In the genomic region with DNA sequence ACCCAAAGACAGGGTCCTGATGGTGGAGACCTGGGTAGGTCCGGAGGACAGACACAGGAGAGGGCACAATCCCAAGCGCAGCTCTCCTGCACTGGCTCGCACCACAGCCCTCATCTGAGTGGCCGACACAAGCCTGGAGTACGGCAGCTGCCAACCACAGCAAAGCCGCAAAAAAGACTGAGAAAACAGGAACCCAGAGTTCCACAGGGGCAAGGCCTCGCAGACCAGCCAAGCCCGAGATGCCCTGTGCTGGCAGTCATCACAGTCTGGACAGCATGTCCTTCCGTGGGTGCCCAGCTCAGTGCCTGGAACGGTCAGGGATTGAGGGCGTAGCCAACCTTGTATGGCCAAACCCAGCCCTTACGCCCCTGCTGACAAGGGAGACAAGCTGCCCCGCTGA, we compare ENCODE assay signal across 15 cellular contexts. TPM values are rescaled to one million over a fixed set of nuclear protein-coding genes. Genes with fewer than 3 reads are reported as not detected.
A peak's percentile ranks its signal among the peaks of the same experiment; 100 is the strongest.
DNase-seq lines count a peak whose midpoint lies in the region; ATAC-seq and TF ChIP-seq lines count a peak whose summit lies in the region.
"Had no signal": no experiment of that assay in that cellular context is flagged by ENCODE, and none has a peak within 500 bp of the region (broad histone marks: within the 10 kb centered on the region; RNA-seq: fewer than 3 reads in every experiment).

No MANE protein-coding gene starts in this region.

- no peak overlapping the region for H2BK12ac ChIP-seq in mesenchymal stem cell (ENCODE audit: low read length in 2 of 2)

- H2BK5ac ChIP-seq in mesenchymal stem cell (ENCODE audit: low read depth, low read length, poor library complexity, severe bottlenecking) = no peak overlapping the region

- POLR2A ChIA-PET in activated naive CD8-positive, alpha-beta T cell treated with anti-CD3 and anti-CD28 coated beads, Interleukin-2, amount 10 ng/mL, durations not matched to agents 7 days and 5 days (lab: Charles Lee) = interaction anchor here (1.1 to 2.2 kb wide), 2 partner anchors 11 to 12 kb away, joined by 4 to 8 read pairs; partner anchors contain the start of gene ZBTB48

- no peak overlapping the region for H3K23ac ChIP-seq in mesenchymal stem cell (ENCODE audit: low read length in 2 of 2)

- peaks cover 78% of the 10 kb centered on the region for H3K4me1 Mint-ChIP-seq in stimulated activated naive CD8-positive, alpha-beta T cell treated with anti-CD3 and anti-CD28 coated beads, Interleukin-15, amount 100 ng/mL, for 72 hours
- peaks cover 19% of the 10 kb centered on the region for H3K4me1 Mint-ChIP-seq in activated naive CD8-positive, alpha-beta T cell treated with anti-CD3 and anti-CD28 coated beads, Interleukin-2, amount 10 ng/mL, durations not matched to agents 7 days and 5 days
- peaks cover 1% of the 10 kb centered on the region for H3K4me1 Mint-ChIP-seq in mesothelial cell of epicardium
- H3K4me1 Mint-ChIP-seq: WTC11 had no signal

- WGBS in aorta, 2 donors = 5 to 13% methylated on average over 13 of the region's 13 CpGs
- WGBS in mesenchymal stem cell = 97% methylated on average over 13 of the region's 13 CpGs

- no peak overlapping the region for H3K18ac ChIP-seq in mesenchymal stem cell (ENCODE audit: low read depth in 1 of 2, low read length in 2 of 2)

- H3K4me2 ChIP-seq in mesenchymal stem cell (ENCODE audit: low read length, poor library complexity, severe bottlenecking) = no peak overlapping the region

- no peaks in the 10 kb centered on the region for H3K27me3 ChIP-seq in aorta (ENCODE audit: control insufficient read depth in 1 of 2, insufficient read depth in 2 of 2, low read length in 1 of 2)
- no peaks in the 10 kb centered on the region for H3K27me3 ChIP-seq in mesenchymal stem cell (ENCODE audit: control insufficient read depth in 1 of 2, insufficient read depth in 1 of 2, low read length in 2 of 2)

- no peak overlapping the region for H3K14ac ChIP-seq in mesenchymal stem cell (ENCODE audit: low read length in 2 of 2)

- no peak overlapping the region for H3K4me3 Mint-ChIP-seq in stimulated activated naive CD8-positive, alpha-beta T cell treated with anti-CD3 and anti-CD28 coated beads, Interleukin-15, amount 100 ng/mL, for 72 hours
- H3K4me3 Mint-ChIP-seq in activated naive CD8-positive, alpha-beta T cell treated with anti-CD3 and anti-CD28 coated beads, Interleukin-2, amount 10 ng/mL, durations not matched to agents 7 days and 5 days = no peak overlapping the region
- no peak overlapping the region for H3K4me3 Mint-ChIP-seq in mesothelial cell of epicardium
- H3K4me3 Mint-ChIP-seq: activated T-cell treated with anti-CD3 and anti-CD28 coated beads, Interleukin-2, amount 50 U/mL, for 72 hours; WTC11 had no signal

- H4K91ac ChIP-seq in mesenchymal stem cell (ENCODE audit: low read length) = no peak overlapping the region

- peak overlapping the region; percentile 39 to 70 for H3K27ac ChIP-seq in aorta (ENCODE audit: low read depth in 1 of 2, low read length in 2 of 2)
- no peak overlapping the region for H3K27ac ChIP-seq in mesenchymal stem cell (ENCODE audit: low read length, poor library complexity, severe bottlenecking)

- no peak overlapping the region for H2AFZ ChIP-seq in mesenchymal stem cell (ENCODE audit: low read depth, low read length)

- ATAC-seq in stimulated activated naive CD8-positive, alpha-beta T cell treated with anti-CD3 and anti-CD28 coated beads, Interleukin-15, amount 100 ng/mL, for 72 hours = no peak
- no peak for ATAC-seq in stimulated activated naive CD8-positive, alpha-beta T cell treated with anti-CD3 and anti-CD28 coated beads, Interleukin-15, Interleukin-2, amounts not matched to agents 100 U/mL and 50 U/mL, for 24 hours
- peak; percentile 25 for ATAC-seq in activated naive CD8-positive, alpha-beta T cell treated with anti-CD3 and anti-CD28 coated beads, Interleukin-2, amount 10 ng/mL, durations not matched to agents 7 days and 5 days (ENCODE audit: low read depth)
- ATAC-seq in aorta (ENCODE audit: low FRiP score) = peak; percentile 75
- ATAC-seq: activated T-cell treated with anti-CD3 and anti-CD28 coated beads, Interleukin-2, amount 50 U/mL, for 72 hours; HCT116; WTC11 had no signal

- no peaks in the 10 kb centered on the region for H3K27me3 Mint-ChIP-seq in stimulated activated naive CD8-positive, alpha-beta T cell treated with anti-CD3 and anti-CD28 coated beads, Interleukin-15, amount 100 ng/mL, for 72 hours
- no peaks in the 10 kb centered on the region for H3K27me3 Mint-ChIP-seq in activated naive CD8-positive, alpha-beta T cell treated with anti-CD3 and anti-CD28 coated beads, Interleukin-2, amount 10 ng/mL, durations not matched to agents 7 days and 5 days
- no peaks in the 10 kb centered on the region for H3K27me3 Mint-ChIP-seq in mesothelial cell of epicardium (ENCODE audit: low read depth)

- peaks cover 0 to 4% of the 10 kb centered on the region in 2 donors for H3K4me1 ChIP-seq in aorta (ENCODE audit: control insufficient read depth in 1 of 2, insufficient read depth in 2 of 2, low read length in 2 of 2)
- peaks cover 7% of the 10 kb centered on the region for H3K4me1 ChIP-seq in mesenchymal stem cell (ENCODE audit: control insufficient read depth, insufficient read depth, low read depth, low read length)

- H3K79me1 ChIP-seq in mesenchymal stem cell (replicated peaks; ENCODE audit: low read length, poor library complexity, severe bottlenecking) = peaks cover 51% of the 10 kb centered on the region

- no peak for DNase-seq in stimulated activated naive CD8-positive, alpha-beta T cell treated with anti-CD3 and anti-CD28 coated beads, Interleukin-15, amount 100 ng/mL, for 72 hours
- no peak for DNase-seq in stimulated activated naive CD8-positive, alpha-beta T cell treated with anti-CD3 and anti-CD28 coated beads, Interleukin-15, Interleukin-2, amounts not matched to agents 100 U/mL and 50 U/mL, for 24 hours
- DNase-seq in activated naive CD8-positive, alpha-beta T cell treated with anti-CD3 and anti-CD28 coated beads, Interleukin-2, amount 10 ng/mL, durations not matched to agents 7 days and 5 days = no peak
- DNase-seq in midbrain (lab: John Stamatoyannopoulos, UW) (peak; percentile 11), aorta (peak; percentile 83 to 86), mesothelial cell of epicardium (ENCODE audit: low spot score in 2 of 2, unreplicated experiment in 2 of 2) (no peak), mesenchymal stem cell (no peak), NCI-H2107 treated with DMSO at 0.1 percent for 48 hours (lab: John Stamatoyannopoulos, UW; ENCODE audit: unreplicated experiment) (no peak)
- DNase-seq: activated T-cell treated with anti-CD3 and anti-CD28 coated beads, Interleukin-2, amount 50 U/mL, for 72 hours; mesendoderm; NCI-H774 had no signal

- H2BK120ac ChIP-seq in mesenchymal stem cell (ENCODE audit: low read depth, low read length) = no peak overlapping the region

- H4K8ac ChIP-seq in mesenchymal stem cell (ENCODE audit: low read length) = no peak overlapping the region

- peaks cover 0 to 19% of the 10 kb centered on the region in 2 donors for H3K36me3 ChIP-seq in aorta (ENCODE audit: control insufficient read depth in 1 of 2, insufficient read depth in 2 of 2, low read length in 1 of 2)
- peaks cover 89 to 94% of the 10 kb centered on the region in 2 experiments for H3K36me3 ChIP-seq in mesenchymal stem cell (ENCODE audit: control insufficient read depth in 1 of 2, insufficient read depth in 2 of 2, low read depth in 1 of 2, low read length in 2 of 2)

- H2BK15ac ChIP-seq in mesenchymal stem cell (ENCODE audit: low read depth, poor library complexity, severe bottlenecking) = no peak overlapping the region

- intact Hi-C loops in aorta (cut with DNase I) = loop anchor here in 1 of 2 donors (5.0 kb wide), 1 partner anchor 36 kb away; no protein-coding TSS in a partner anchor

- no peak for TF ChIP-seq CTCF in mesothelial cell of epicardium (IDR thresholded peaks at IDR 0.05; ENCODE audit: unreplicated experiment)

- no peak overlapping the region for H3K4me3 ChIP-seq in aorta (ENCODE audit: low read length in 2 of 2)
- H3K4me3 ChIP-seq in mesenchymal stem cell (ENCODE audit: insufficient read depth in 1 of 2, low read depth in 1 of 2, low read length in 2 of 2) = no peak overlapping the region

- no peaks in the 10 kb centered on the region for H3K36me3 Mint-ChIP-seq in activated naive CD8-positive, alpha-beta T cell treated with anti-CD3 and anti-CD28 coated beads, Interleukin-2, amount 10 ng/mL, durations not matched to agents 7 days and 5 days
- H3K36me3 Mint-ChIP-seq in mesothelial cell of epicardium = peaks cover 11% of the 10 kb centered on the region

- H3K4ac ChIP-seq in mesenchymal stem cell (ENCODE audit: low read depth in 1 of 2, low read length in 2 of 2) = no peak overlapping the region

- no peak overlapping the region for H2AK5ac ChIP-seq in mesenchymal stem cell (ENCODE audit: low read length, severe bottlenecking)

- no peaks in the 10 kb centered on the region for H3K9me3 ChIP-seq in aorta (ENCODE audit: control insufficient read depth, low read length)
- H3K9me3 ChIP-seq in mesenchymal stem cell (ENCODE audit: control insufficient read depth, low read length) = no peaks in the 10 kb centered on the region

- H3K9me3 Mint-ChIP-seq in stimulated activated naive CD8-positive, alpha-beta T cell treated with anti-CD3 and anti-CD28 coated beads, Interleukin-15, amount 100 ng/mL, for 72 hours = no peaks in the 10 kb centered on the region
- no peaks in the 10 kb centered on the region for H3K9me3 Mint-ChIP-seq in activated naive CD8-positive, alpha-beta T cell treated with anti-CD3 and anti-CD28 coated beads, Interleukin-2, amount 10 ng/mL, durations not matched to agents 7 days and 5 days
- H3K9me3 Mint-ChIP-seq in mesothelial cell of epicardium = no peaks in the 10 kb centered on the region
- H3K9me3 Mint-ChIP-seq: activated T-cell treated with anti-CD3 and anti-CD28 coated beads, Interleukin-2, amount 50 U/mL, for 72 hours; WTC11 had no signal

- peak overlapping the region; percentile 80 to 86 for H3K27ac Mint-ChIP-seq in stimulated activated naive CD8-positive, alpha-beta T cell treated with anti-CD3 and anti-CD28 coated beads, Interleukin-15, amount 100 ng/mL, for 72 hours
- peak overlapping the region; percentile 78 for H3K27ac Mint-ChIP-seq in activated naive CD8-positive, alpha-beta T cell treated with anti-CD3 and anti-CD28 coated beads, Interleukin-2, amount 10 ng/mL, durations not matched to agents 7 days and 5 days
- H3K27ac Mint-ChIP-seq in mesothelial cell of epicardium = no peak overlapping the region
- H3K27ac Mint-ChIP-seq: activated T-cell treated with anti-CD3 and anti-CD28 coated beads, Interleukin-2, amount 50 U/mL, for 72 hours; WTC11 had no signal

- H3K9ac ChIP-seq in mesenchymal stem cell (ENCODE audit: low read length) = no peak overlapping the region

RNA-seq across cellular contexts. Expression of gene ZBTB48, which starts 11.4 kb away (rescaled TPM):
- 10 to 100 TPM; 42.7 to 52.9 TPM for total RNA-seq in activated naive CD8-positive, alpha-beta T cell treated with anti-CD3 and anti-CD28 coated beads, Interleukin-2, amount 10 ng/mL, durations not matched to agents 7 days and 5 days
- 10 to 100 TPM; 20.6 to 29.9 TPM for total RNA-seq in aorta
- polyA plus RNA-seq in aorta = 100 to 1,000 TPM in 1 of 2 donors, 10 to 100 TPM in 1; 25.2 to 204 TPM
- 33.6 to 41.5 TPM (median 33.8 TPM) in 3 replicates for total RNA-seq in mesothelial cell of epicardium
- 12.8 TPM for polyA plus RNA-seq in mesenchymal stem cell (2013, experiment 1 of 2)
- 11.6 TPM for polyA plus RNA-seq in mesenchymal stem cell (2013, experiment 2 of 2)

RNA-seq across cellular contexts. Expression of gene KLHL21, which starts 11.4 kb away (rescaled TPM):
- total RNA-seq in activated naive CD8-positive, alpha-beta T cell treated with anti-CD3 and anti-CD28 coated beads, Interleukin-2, amount 10 ng/mL, durations not matched to agents 7 days and 5 days = 10 to 100 TPM; 39.0 to 42.0 TPM
- total RNA-seq in aorta (10 to 100 TPM; 37.5 to 38.3 TPM), mesothelial cell of epicardium (22.0 to 25.1 TPM (median 23.4 TPM) in 3 replicates)
- 10 to 100 TPM; 10.8 to 38.0 TPM for polyA plus RNA-seq in aorta
- 10.4 TPM for polyA plus RNA-seq in mesenchymal stem cell (2013, experiment 1 of 2)
- polyA plus RNA-seq in mesenchymal stem cell (2013, experiment 2 of 2) = 10.7 TPM

RNA-seq across cellular contexts. Expression of gene PHF13, which starts 22.3 kb away (rescaled TPM):
- 10 to 100 TPM; 12.1 TPM for total RNA-seq in activated naive CD8-positive, alpha-beta T cell treated with anti-CD3 and anti-CD28 coated beads, Interleukin-2, amount 10 ng/mL, durations not matched to agents 7 days and 5 days
- 10 to 100 TPM; 19.0 to 19.3 TPM for total RNA-seq in aorta
- 10 to 100 TPM in 1 of 2 donors, 1 to 10 TPM in 1; 3.6 to 10.8 TPM for polyA plus RNA-seq in aorta
- total RNA-seq in mesothelial cell of epicardium = 33.7 to 35.0 TPM (median 34.0 TPM) in 3 replicates
- 16.0 TPM for polyA plus RNA-seq in mesenchymal stem cell (2013, experiment 1 of 2)
- polyA plus RNA-seq in mesenchymal stem cell (2013, experiment 2 of 2) = 15.7 TPM

RNA-seq across cellular contexts. Expression of gene THAP3, which starts 33.4 kb away (rescaled TPM):
- total RNA-seq in activated naive CD8-positive, alpha-beta T cell treated with anti-CD3 and anti-CD28 coated beads, Interleukin-2, amount 10 ng/mL, durations not matched to agents 7 days and 5 days = 10 to 100 TPM; 21.5 to 25.4 TPM
- total RNA-seq in aorta (10 to 100 TPM; 11.0 to 21.2 TPM), mesothelial cell of epicardium (19.8 to 22.9 TPM (median 20.0 TPM) in 3 replicates)
- 10 to 100 TPM; 20.8 to 44.1 TPM for polyA plus RNA-seq in aorta
- polyA plus RNA-seq in mesenchymal stem cell (2013, experiment 1 of 2) = 13.9 TPM
- 12.8 TPM for polyA plus RNA-seq in mesenchymal stem cell (2013, experiment 2 of 2)

RNA-seq across cellular contexts. Expression of gene TAS1R1, which starts 36.1 kb away (rescaled TPM):
- total RNA-seq in activated naive CD8-positive, alpha-beta T cell treated with anti-CD3 and anti-CD28 coated beads, Interleukin-2, amount 10 ng/mL, durations not matched to agents 7 days and 5 days = not detected
- not detected for total RNA-seq in aorta
- polyA plus RNA-seq in aorta = 1 to 10 TPM in 1 of 2 donors, not detected in 1; 1.3 TPM
- not detected in 3 replicates for total RNA-seq in mesothelial cell of epicardium
- not detected for polyA plus RNA-seq in mesenchymal stem cell (2013, experiment 1 of 2)
- not detected for polyA plus RNA-seq in mesenchymal stem cell (2013, experiment 2 of 2)
- total RNA-seq: activated T-cell treated with anti-CD3 and anti-CD28 coated beads, Interleukin-2, amount 50 U/mL, for 72 hours; pulmonary artery endothelial cell; SK-MEL-5 had no signal

Comparison
In these comparisons a context has a peak if more than half of its experiments do, and no peak if none do; other contexts are left out.
1. ATAC-seq: peak in activated naive CD8-positive, alpha-beta T cell treated with anti-CD3 and anti-CD28 coated beads, Interleukin-2, amount 10 ng/mL, durations not matched to agents 7 days and 5 days (single experiment) and aorta (single experiment); none in stimulated activated naive CD8-positive, alpha-beta T cell treated with anti-CD3 and anti-CD28 coated beads, Interleukin-15, amount 100 ng/mL, for 72 hours (single experiment) and stimulated activated naive CD8-positive, alpha-beta T cell treated with anti-CD3 and anti-CD28 coated beads, Interleukin-15, Interleukin-2, amounts not matched to agents 100 U/mL and 50 U/mL, for 24 hours (single experiment).
2. DNase-seq: peak in midbrain (single experiment) and aorta (2 of 2); none in stimulated activated naive CD8-positive, alpha-beta T cell treated with anti-CD3 and anti-CD28 coated beads, Interleukin-15, amount 100 ng/mL, for 72 hours (0 of 2), stimulated activated naive CD8-positive, alpha-beta T cell treated with anti-CD3 and anti-CD28 coated beads, Interleukin-15, Interleukin-2, amounts not matched to agents 100 U/mL and 50 U/mL, for 24 hours (single experiment), activated naive CD8-positive, alpha-beta T cell treated with anti-CD3 and anti-CD28 coated beads, Interleukin-2, amount 10 ng/mL, durations not matched to agents 7 days and 5 days (single experiment), mesothelial cell of epicardium (0 of 2), mesenchymal stem cell (single experiment) and NCI-H2107 treated with DMSO at 0.1 percent for 48 hours (single experiment).